ENCODE assay signal across 1 cellular context in genomic region chr9:97013151-97014132, GRCh38.
TF ChIP-seq lines count a peak whose summit lies in the region.

No MANE protein-coding gene starts in this region.

TF ChIP-seq in H1, 55 proteins besides CTCF, POLR2A, EP300 and RAD21 (continued from another document):
- TF ChIP-seq KDM4A (IDR thresholded peaks at IDR 0.05; ENCODE audit: low read depth, low read length, severe bottlenecking) (peak; percentile 47), SRF (IDR thresholded peaks at IDR 0.05; ENCODE audit: low read depth, low read length) (0 out of 2 replicates have a peak, but pooled peaks have one; percentile 22), PHF8 (conservative IDR thresholded peaks at IDR 0.05; ENCODE audit: low read depth, low read length) (0 out of 2 replicates have a peak, but pooled peaks have one; percentile 36)
